Comparison of ENCODE assay signal across 1 cellular context in genomic region chr19:17215125-17215971, GRCh38.
A peak's percentile ranks its signal among the peaks of the same experiment; 100 is the strongest.
TF ChIP-seq lines count a peak whose summit lies in the region.

Gene USE1 (plus strand): TSS chr19:17215357. CDS start chr19:17215406, 49 bp downstream.

TF ChIP-seq in K562, 482 proteins besides CTCF, POLR2A, EP300 and RAD21 (continued from another document and continues in another):
- TF ChIP-seq MED1 (CRISPR knock-in tag; IDR thresholded peaks at IDR 0.05; ENCODE audit: borderline replicate concordance), result no peak
- no peak for TF ChIP-seq BRD4 (IDR thresholded peaks at IDR 0.05)
- no peak for TF ChIP-seq HMBOX1 (IDR thresholded peaks at IDR 0.05)
- TF ChIP-seq ZBTB26 (CRISPR knock-in tag; IDR thresholded peaks at IDR 0.05), result no peak
- peak; percentile 99 for TF ChIP-seq ETV5 (CRISPR knock-in tag; IDR thresholded peaks at IDR 0.05; ENCODE audit: low read depth)
- TF ChIP-seq TCF15 (CRISPR knock-in tag; IDR thresholded peaks at IDR 0.05), result no peak
- TF ChIP-seq NCOR1 (IDR thresholded peaks at IDR 0.05), result no peak
- TF ChIP-seq ZNF311 (CRISPR knock-in tag; IDR thresholded peaks at IDR 0.05), result no peak
- no peak for TF ChIP-seq STAT5A (IDR thresholded peaks at IDR 0.05; ENCODE audit: borderline replicate concordance, low read length)
- peak; percentile 23; the same call in 1 of the 2 replicates for TF ChIP-seq MXI1 (IDR thresholded peaks at IDR 0.05; ENCODE audit: low read depth, low read length)
- 0 out of 2 replicates have a peak, but pooled peaks have one; percentile 50 for TF ChIP-seq ARID1B (IDR thresholded peaks at IDR 0.05)
- TF ChIP-seq RUNX1 (IDR thresholded peaks at IDR 0.05; ENCODE audit: low read depth), result peak; percentile 30; the same call in 1 of the 2 replicates
- peak in 1 of 2 experiments; percentile 46; a peak in 1 of 4 replicates for TF ChIP-seq SRF (CRISPR knock-in tag; IDR thresholded peaks at IDR 0.05)
- peak; percentile 99 for TF ChIP-seq PHF8 (IDR thresholded peaks at IDR 0.05; ENCODE audit: borderline replicate concordance, low read length)
- 0 out of 2 replicates have a peak, but pooled peaks have one; percentile 3 for TF ChIP-seq ZBTB33 (CRISPR knock-in tag; IDR thresholded peaks at IDR 0.05)
- no peak for TF ChIP-seq E4F1 (CRISPR knock-in tag; IDR thresholded peaks at IDR 0.05; ENCODE audit: borderline replicate concordance)
- TF ChIP-seq SOX6 (IDR thresholded peaks at IDR 0.05), result 0 out of 2 replicates have a peak, but pooled peaks have one; percentile 53
- TF ChIP-seq FOS (IDR thresholded peaks at IDR 0.05; ENCODE audit: extremely low read depth, insufficient read length), result no peak
- TF ChIP-seq HMG20A (CRISPR knock-in tag; conservative IDR thresholded peaks at IDR 0.05), result no peak
- no peak for TF ChIP-seq ZBTB17 (CRISPR knock-in tag; IDR thresholded peaks at IDR 0.05)
- TF ChIP-seq ZNF75A (CRISPR knock-in tag; IDR thresholded peaks at IDR 0.05), result no peak
- no peak for TF ChIP-seq EWSR1 (IDR thresholded peaks at IDR 0.05; ENCODE audit: borderline replicate concordance, low read depth, partially characterized antibody)
- TF ChIP-seq NR2C2 (CRISPR knock-in tag; IDR thresholded peaks at IDR 0.05), result peak; percentile 84
- TF ChIP-seq NR2C2 (tag; IDR thresholded peaks at IDR 0.05), result peak; percentile 97
- peak; percentile 26; the same call in 1 of the 2 replicates for TF ChIP-seq ZBTB9 (CRISPR knock-in tag; IDR thresholded peaks at IDR 0.05)
- no peak for TF ChIP-seq BCL6 (CRISPR knock-in tag; IDR thresholded peaks at IDR 0.05)
- TF ChIP-seq ZBTB2 (IDR thresholded peaks at IDR 0.05), result no peak
- TF ChIP-seq ETV6 (IDR thresholded peaks at IDR 0.05; ENCODE audit: borderline replicate concordance in 1 of 2, low read depth in 2 of 2, low read length in 1 of 2), result peak; percentile 33 to 63; a peak in 2 of 4 replicates
- no peak for TF ChIP-seq ETV6 (CRISPR knock-in tag; IDR thresholded peaks at IDR 0.05; ENCODE audit: borderline replicate concordance)
- TF ChIP-seq POLR3A (IDR thresholded peaks at IDR 0.05; ENCODE audit: borderline replicate concordance, extremely low read depth, insufficient read depth, insufficient read length), result no peak
- TF ChIP-seq DIDO1 (tag; IDR thresholded peaks at IDR 0.05; ENCODE audit: low read depth), result peak; percentile 75
- TF ChIP-seq ZNF551 (CRISPR knock-in tag; IDR thresholded peaks at IDR 0.05), result no peak
- no peak for TF ChIP-seq HEY1 (CRISPR knock-in tag; IDR thresholded peaks at IDR 0.05; ENCODE audit: borderline replicate concordance)
- TF ChIP-seq ILF3 (IDR thresholded peaks at IDR 0.05; ENCODE audit: borderline replicate concordance), result no peak
- no peak for TF ChIP-seq WHSC1 (IDR thresholded peaks at IDR 0.05; ENCODE audit: low read length)
- no peak for TF ChIP-seq ZNF561 (CRISPR knock-in tag; conservative IDR thresholded peaks at IDR 0.05)
- no peak for TF ChIP-seq BMI1 (IDR thresholded peaks at IDR 0.05; ENCODE audit: low read length)
- TF ChIP-seq BCLAF1 (IDR thresholded peaks at IDR 0.05; ENCODE audit: borderline replicate concordance in 1 of 2, control insufficient read depth in 1 of 2, low read depth in 2 of 2, low read length in 1 of 2), result no peak
- TF ChIP-seq ELF4 (CRISPR knock-in tag; IDR thresholded peaks at IDR 0.05), result 0 out of 2 replicates have a peak, but pooled peaks have one; percentile 87
- TF ChIP-seq ZSCAN32 (CRISPR knock-in tag; IDR thresholded peaks at IDR 0.05), result no peak
- TF ChIP-seq NCOA6 (IDR thresholded peaks at IDR 0.05), result no peak
- peak; percentile 82 to 94 for TF ChIP-seq MNT (conservative IDR thresholded peaks at IDR 0.05)
- no peak; the same call in 1 of the 2 replicates for TF ChIP-seq TCF3 (CRISPR knock-in tag; IDR thresholded peaks at IDR 0.05)
- TF ChIP-seq PHF21A (IDR thresholded peaks at IDR 0.05; ENCODE audit: borderline replicate concordance, low read depth), result no peak
- TF ChIP-seq BRD9 (IDR thresholded peaks at IDR 0.05; ENCODE audit: low read depth, partially characterized antibody), result peak; percentile 64
- TF ChIP-seq NCOA2 (IDR thresholded peaks at IDR 0.05; ENCODE audit: partially characterized antibody in 2 of 2), result no peak
- no peak for TF ChIP-seq RAD51 (IDR thresholded peaks at IDR 0.05; ENCODE audit: borderline replicate concordance, low read depth)
- no peak for TF ChIP-seq E2F4 (CRISPR knock-in tag; IDR thresholded peaks at IDR 0.05; ENCODE audit: low read depth)
- peak; percentile 93 for TF ChIP-seq MYC (IDR thresholded peaks at IDR 0.05; ENCODE audit: low read depth, low read length)
- TF ChIP-seq MYC (CRISPR knock-in tag; IDR thresholded peaks at IDR 0.05; ENCODE audit: borderline replicate concordance, low read depth), result peak; percentile 91
- TF ChIP-seq MEIS2 (IDR thresholded peaks at IDR 0.05; ENCODE audit: partially characterized antibody), result no peak
- no peak for TF ChIP-seq ATF2 (CRISPR knock-in tag; IDR thresholded peaks at IDR 0.05)
- peak; percentile 98 for TF ChIP-seq TAF9B (IDR thresholded peaks at IDR 0.05; ENCODE audit: partially characterized antibody)
